8 cellular contexts compared by ENCODE assay signal in genomic region chr19:35509861-35510625, GRCh38.
DNase-seq lines count a peak whose midpoint lies in the region; TF ChIP-seq lines count a peak whose summit lies in the region.

No MANE protein-coding gene starts in this region.

- peaks cover 8% of the 10 kb centered on the region for H3K4me1 Mint-ChIP-seq in T-helper 2 cell treated with Interferon-gamma antibody and Interleukin-4, amounts not matched to agents 5 μg/mL and 100 μg/mL, for 36 hours (ENCODE audit: low read depth)

- H3K4me3 Mint-ChIP-seq in T-helper 2 cell treated with Interferon-gamma antibody and Interleukin-4, amounts not matched to agents 5 μg/mL and 100 μg/mL, for 36 hours = peak overlapping the region; percentile 54

- TF ChIP-seq CTCF in astrocyte of the cerebellum (IDR thresholded peaks at IDR 0.05; ENCODE audit: low read depth, low read length, missing control alignments) = peak; percentile 85

- H3K27me3 Mint-ChIP-seq in T-helper 2 cell treated with Interferon-gamma antibody and Interleukin-4, amounts not matched to agents 5 μg/mL and 100 μg/mL, for 36 hours (ENCODE audit: low read depth) = peaks cover 61% of the 10 kb centered on the region

- H3K9me3 Mint-ChIP-seq in T-helper 2 cell treated with Interferon-gamma antibody and Interleukin-4, amounts not matched to agents 5 μg/mL and 100 μg/mL, for 36 hours = no peaks in the 10 kb centered on the region

- DNase-seq in DMS 273 (lab: John Stamatoyannopoulos, UW; ENCODE audit: unreplicated experiment) (peak; percentile 81), DMS 273 treated with DMSO at 0.1 percent for 48 hours (lab: John Stamatoyannopoulos, UW) (no peak), LoVo (ENCODE audit: low spot score) (peak; percentile 91), astrocyte of the cerebellum (ENCODE audit: low read depth) (no peak), iPS DF 4.7 (ENCODE audit: extremely low read depth, low spot score) (peak; percentile 76), skeletal muscle cell (ENCODE audit: low read depth) (no peak), amniotic stem cell (lab: John Stamatoyannopoulos, UW) (no peak)
- peak; percentile 59 for DNase-seq in T-helper 2 cell treated with Interferon-gamma antibody and Interleukin-4, amounts not matched to agents 5 μg/mL and 100 μg/mL, for 36 hours (ENCODE audit: low spot score)

- H3K27ac Mint-ChIP-seq in T-helper 2 cell treated with Interferon-gamma antibody and Interleukin-4, amounts not matched to agents 5 μg/mL and 100 μg/mL, for 36 hours = no peak overlapping the region

- in situ Hi-C loops in astrocyte of the cerebellum (cut with HindIII; ENCODE audit: low sequenced_read_pairs) = loop anchor here (5.0 kb wide), 1 partner anchor 158 kb away; no protein-coding TSS in a partner anchor

- H3K36me3 Mint-ChIP-seq in T-helper 2 cell treated with Interferon-gamma antibody and Interleukin-4, amounts not matched to agents 5 μg/mL and 100 μg/mL, for 36 hours (ENCODE audit: low read depth) = no peaks in the 10 kb centered on the region

- peak overlapping the region; percentile 13 for H3K4me3 ChIP-seq in astrocyte of the cerebellum (ENCODE audit: low read depth, low read length)
- peak overlapping the region; percentile 18 for H3K4me3 ChIP-seq in skeletal muscle cell (ENCODE audit: low read depth, low read length)

Comparison
In these comparisons a context has a peak if more than half of its experiments do, and no peak if none do; other contexts are left out.
1. DNase-seq: peak in DMS 273 (single experiment), LoVo (single experiment), T-helper 2 cell treated with Interferon-gamma antibody and Interleukin-4, amounts not matched to agents 5 μg/mL and 100 μg/mL, for 36 hours (single experiment) and iPS DF 4.7 (single experiment); none in DMS 273 treated with DMSO at 0.1 percent for 48 hours (single experiment), astrocyte of the cerebellum (single experiment), skeletal muscle cell (single experiment) and amniotic stem cell (single experiment).